29 cellular contexts compared by ENCODE assay signal in the genomic region with DNA sequence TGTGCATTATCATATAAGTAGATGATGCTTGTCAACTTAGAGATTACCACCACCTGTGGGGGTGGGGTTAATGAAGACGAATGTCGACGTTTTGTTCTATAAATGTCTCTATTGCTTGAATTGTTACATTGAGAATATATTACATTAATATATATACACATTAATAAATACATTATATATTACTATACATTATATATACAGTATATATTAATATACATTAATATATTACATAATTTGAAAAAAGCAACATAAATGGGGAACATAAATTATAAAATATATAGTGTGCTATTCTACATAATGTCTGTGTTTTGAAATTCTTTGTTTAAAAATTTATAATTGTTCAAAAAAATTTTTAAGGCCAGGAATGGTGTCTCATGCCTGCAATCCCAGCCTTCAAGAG.
"Had no signal": no experiment of that assay in that cellular context is flagged by ENCODE, and none has a peak within 500 bp of the region (broad histone marks: within the 10 kb centered on the region; RNA-seq: fewer than 3 reads in every experiment).

No MANE protein-coding gene starts in this region.

- H3K4me2 ChIP-seq: neural progenitor cell had no signal

- H3K9me3 ChIP-seq: ovary, psoas muscle, right lobe of liver, sigmoid colon, suprapubic skin, testis, tibial artery, transverse colon, upper lobe of right lung, uterus had no signal

- H3K9me3 Mint-ChIP-seq: natural killer cell; stimulated activated effector memory CD8-positive, alpha-beta T cell treated with anti-CD3 and anti-CD28 coated beads, Interleukin-12 subunit alpha, Interleukin-12 subunit beta, amount 100 ng/mL, for 72 hours; stimulated activated naive CD8-positive, alpha-beta T cell treated with anti-CD3 and anti-CD28 coated beads, Interleukin-15, amount 100 ng/mL, for 72 hours; type B pancreatic cell had no signal

- H3K27me3 ChIP-seq: neural progenitor cell, ovary, right lobe of liver, sigmoid colon, suprapubic skin, testis, tibial artery, transverse colon, upper lobe of right lung, uterus had no signal

- FAIRE-seq: small intestine had no signal

- H2AFZ ChIP-seq: neural progenitor cell, parathyroid adenoma had no signal

- H3K4me3 Mint-ChIP-seq: natural killer cell; nephron; neural progenitor cell; stimulated activated effector memory CD8-positive, alpha-beta T cell treated with anti-CD3 and anti-CD28 coated beads, Interleukin-12 subunit alpha, Interleukin-12 subunit beta, amount 100 ng/mL, for 72 hours; stimulated activated naive CD8-positive, alpha-beta T cell treated with anti-CD3 and anti-CD28 coated beads, Interleukin-15, amount 100 ng/mL, for 72 hours; type B pancreatic cell had no signal

- H3K9ac ChIP-seq: neural progenitor cell, parathyroid adenoma had no signal

- H3K27me3 Mint-ChIP-seq: progenitor cell of endocrine pancreas; stimulated activated naive CD8-positive, alpha-beta T cell treated with anti-CD3 and anti-CD28 coated beads, Interleukin-15, amount 100 ng/mL, for 72 hours; type B pancreatic cell had no signal

- H3K27ac ChIP-seq: neural progenitor cell, ovary, parathyroid adenoma, psoas muscle, right lobe of liver, sigmoid colon, suprapubic skin, testis, tibial artery, transverse colon, upper lobe of right lung, uterus had no signal

- H3K36me3 Mint-ChIP-seq: natural killer cell; neural progenitor cell; stimulated activated effector memory CD8-positive, alpha-beta T cell treated with anti-CD3 and anti-CD28 coated beads, Interleukin-12 subunit alpha, Interleukin-12 subunit beta, amount 100 ng/mL, for 72 hours; type B pancreatic cell had no signal

- H3K27ac Mint-ChIP-seq: natural killer cell; nephron; neural progenitor cell; progenitor cell of endocrine pancreas; stimulated activated effector memory CD8-positive, alpha-beta T cell treated with anti-CD3 and anti-CD28 coated beads, Interleukin-12 subunit alpha, Interleukin-12 subunit beta, amount 100 ng/mL, for 72 hours; stimulated activated naive CD8-positive, alpha-beta T cell treated with anti-CD3 and anti-CD28 coated beads, Interleukin-15, amount 100 ng/mL, for 72 hours; type B pancreatic cell had no signal

- DNase-seq: natural killer cell; occipital lobe; ovary; posterior cingulate gyrus; psoas muscle; right cardiac atrium; right lobe of liver; sigmoid colon; small intestine; stimulated activated CD4-positive, alpha-beta T cell treated with anti-CD3 and anti-CD28 coated beads, Interleukin-15, amount 100 ng/mL, for 24 hours; stimulated activated CD4-positive, alpha-beta T cell treated with anti-CD3 and anti-CD28 coated beads, Interleukin-2, amount 100 ng/mL, for 24 hours; stimulated activated CD4-positive, alpha-beta T cell treated with anti-CD3 and anti-CD28 coated beads, Interleukin-2, amount 100 ng/mL, for 48 hours; stimulated activated CD4-positive, alpha-beta T cell treated with anti-CD3 and anti-CD28 coated beads, Interleukin-4, amount 100 ng/mL, for 24 hours; stimulated activated naive CD4-positive, alpha-beta T cell; stimulated activated naive CD8-positive, alpha-beta T cell treated with anti-CD3 and anti-CD28 coated beads, Interleukin-15, amount 100 ng/mL, for 72 hours; stimulated activated naive CD8-positive, alpha-beta T cell treated with anti-CD3 and anti-CD28 coated beads, Interleukin-15, Interleukin-2, amounts not matched to agents 100 U/mL and 50 U/mL, for 24 hours; substantia nigra; testis; tibial artery; transverse colon; upper lobe of right lung; uterus had no signal

- H3K79me2 ChIP-seq: parathyroid adenoma had no signal

- H3K4me1 Mint-ChIP-seq: nephron, neural progenitor cell had no signal

- H3K4me1 ChIP-seq: neural progenitor cell, psoas muscle, sigmoid colon, suprapubic skin, testis, tibial artery, transverse colon, upper lobe of right lung, uterus had no signal
